Comparison of ENCODE assay signal across 8 cellular contexts in the genomic region with DNA sequence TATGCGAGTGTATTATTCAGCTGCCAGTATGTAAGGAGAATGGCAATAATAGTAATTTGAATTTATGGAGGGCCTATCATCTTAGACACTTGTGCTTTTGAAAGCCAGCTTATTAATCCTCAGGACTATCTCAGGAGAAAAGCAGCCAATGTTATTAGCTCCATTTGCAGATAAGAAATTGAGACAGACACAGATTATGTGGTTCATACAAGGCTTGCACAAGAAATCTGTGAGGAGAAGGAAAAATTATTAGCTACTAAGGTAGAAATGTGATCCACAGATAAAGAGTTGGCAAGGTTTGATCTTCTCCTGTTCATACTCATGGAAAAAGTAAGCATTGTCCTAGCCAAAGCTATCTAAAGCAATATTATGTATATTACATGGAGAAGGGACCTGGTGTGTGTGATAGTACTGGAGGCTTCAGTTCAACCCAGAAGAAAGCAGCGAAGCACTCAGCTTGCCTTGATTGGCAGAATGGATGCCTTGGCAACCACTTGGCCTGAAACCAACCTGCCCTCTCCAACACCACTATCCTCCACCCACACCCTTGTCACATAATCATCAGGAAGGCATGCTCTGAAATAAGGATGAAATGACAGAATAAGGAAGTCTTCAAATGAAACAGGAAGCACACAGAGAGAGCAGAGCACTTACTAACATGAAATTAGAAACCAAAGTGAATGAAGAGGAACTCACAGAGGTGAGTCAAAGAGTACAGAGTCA. TPM values are rescaled to one million over a fixed set of nuclear protein-coding genes. Genes with fewer than 3 reads are reported as not detected.
DNase-seq lines count a peak whose midpoint lies in the region; ATAC-seq and TF ChIP-seq lines count a peak whose summit lies in the region.

No MANE protein-coding gene starts in this region.

- TF ChIP-seq CTCF in mammary epithelial cell (conservative IDR thresholded peaks at IDR 0.05 in 1 of 2, IDR thresholded peaks at IDR 0.05 in 1 of 2; ENCODE audit: extremely low read depth in 1 of 2, insufficient read depth in 1 of 2, low read depth in 1 of 2, low read length in 2 of 2) = no peak

- no peaks in the 10 kb centered on the region for H3K9me3 Mint-ChIP-seq in naive B cell
- no peaks in the 10 kb centered on the region for H3K9me3 Mint-ChIP-seq in activated T-helper 2 cell treated with anti-CD3 and anti-CD28 coated beads, Interferon-gamma antibody, Interleukin-2, Interleukin-4, amounts not matched to agents 10 μg/mL and 5 μg/mL and 100 μg/mL, durations not matched to agents 14 hours and 24 hours and 36 hours

- H3K4me1 ChIP-seq in mammary epithelial cell (ENCODE audit: insufficient read depth, low read length) = peaks cover 8% of the 10 kb centered on the region

- peak overlapping the region; percentile 54 to 97 (median 88) for H3K27ac Mint-ChIP-seq in naive B cell
- H3K27ac Mint-ChIP-seq in activated T-helper 2 cell treated with anti-CD3 and anti-CD28 coated beads, Interferon-gamma antibody, Interleukin-2, Interleukin-4, amounts not matched to agents 10 μg/mL and 5 μg/mL and 100 μg/mL, durations not matched to agents 14 hours and 24 hours and 36 hours = no peak overlapping the region

- H3K4me2 ChIP-seq in mammary epithelial cell (ENCODE audit: insufficient read depth, low read depth, low read length) = peak overlapping the region; percentile 8

- H4K20me1 ChIP-seq in mammary epithelial cell (ENCODE audit: insufficient read depth, low read length) = no peaks in the 10 kb centered on the region

- DNase-seq in DMS153 treated with DMSO at 0.1 percent for 48 hours (lab: John Stamatoyannopoulos, UW; ENCODE audit: unreplicated experiment) (peak; percentile 98), NCI-H460 (ENCODE audit: extremely low read depth, low read depth) (peak; percentile 97), mammary epithelial cell (peak; percentile 92), naive B cell (peak; percentile 72), occipital lobe (lab: John Stamatoyannopoulos, UW) (no peak)
- DNase-seq in activated T-helper 2 cell treated with anti-CD3 and anti-CD28 coated beads, Interferon-gamma antibody, Interleukin-2, Interleukin-4, amounts not matched to agents 10 μg/mL and 5 μg/mL and 100 μg/mL, durations not matched to agents 14 hours and 24 hours and 36 hours (ENCODE audit: low spot score) = no peak

- no peaks in the 10 kb centered on the region for H3K9me3 ChIP-seq in mammary epithelial cell (replicated peaks; ENCODE audit: insufficient read depth, low read length)

- H3K9ac ChIP-seq in mammary epithelial cell (ENCODE audit: insufficient read depth, low read length) = no peak overlapping the region

- CTCF ChIA-PET in mammary epithelial cell (lab: Charles Lee; ENCODE audit: low non-redundant PET) = no interaction called here

- H3K27me3 Mint-ChIP-seq in naive B cell = no peaks in the 10 kb centered on the region
- H3K27me3 Mint-ChIP-seq in activated T-helper 2 cell treated with anti-CD3 and anti-CD28 coated beads, Interferon-gamma antibody, Interleukin-2, Interleukin-4, amounts not matched to agents 10 μg/mL and 5 μg/mL and 100 μg/mL, durations not matched to agents 14 hours and 24 hours and 36 hours (ENCODE audit: low read depth) = no peaks in the 10 kb centered on the region

- H3K36me3 Mint-ChIP-seq in naive B cell = peaks cover 0 to 8% of the 10 kb centered on the region in 2 donors
- H3K36me3 Mint-ChIP-seq in activated T-helper 2 cell treated with anti-CD3 and anti-CD28 coated beads, Interferon-gamma antibody, Interleukin-2, Interleukin-4, amounts not matched to agents 10 μg/mL and 5 μg/mL and 100 μg/mL, durations not matched to agents 14 hours and 24 hours and 36 hours (ENCODE audit: low read depth) = no peaks in the 10 kb centered on the region

- ATAC-seq in GM19397 (IDR thresholded peaks at IDR 0.05; ENCODE audit: unreplicated experiment) (peak; percentile 81), HG03342 (IDR thresholded peaks at IDR 0.05; ENCODE audit: unreplicated experiment) (peak; percentile 89), naive B cell (ENCODE audit: low read depth in 2 of 2) (peak; percentile 80 to 82)

- H3K4me3 Mint-ChIP-seq in naive B cell = peak overlapping the region; percentile 8 to 86 (median 60)
- H3K4me3 Mint-ChIP-seq in activated T-helper 2 cell treated with anti-CD3 and anti-CD28 coated beads, Interferon-gamma antibody, Interleukin-2, Interleukin-4, amounts not matched to agents 10 μg/mL and 5 μg/mL and 100 μg/mL, durations not matched to agents 14 hours and 24 hours and 36 hours (ENCODE audit: low read depth) = no peak overlapping the region

- 90% methylated on average over 2 of the region's 2 CpGs for whole genome bisulfite sequencing in mammary epithelial cell (ENCODE audit: low coverage, missing lambda C conversion rate)

- no TSS peak for BruUV-seq in mammary epithelial cell (replicated peaks; lab: Mats Ljungman, UMichigan)

- peak overlapping the region; percentile 51 for H2AFZ ChIP-seq in mammary epithelial cell (ENCODE audit: low read depth, low read length)

- no peaks in the 10 kb centered on the region for H3K27me3 ChIP-seq in mammary epithelial cell (ENCODE audit: insufficient read depth, low read length)

- H3K79me2 ChIP-seq in mammary epithelial cell (ENCODE audit: insufficient read depth, low read length) = no peaks in the 10 kb centered on the region

- H3K36me3 ChIP-seq in mammary epithelial cell (ENCODE audit: insufficient read depth, low read length) = no peaks in the 10 kb centered on the region

- peaks cover 24 to 36% (median 31%) of the 10 kb centered on the region in 3 donors for H3K4me1 Mint-ChIP-seq in naive B cell
- H3K4me1 Mint-ChIP-seq in activated T-helper 2 cell treated with anti-CD3 and anti-CD28 coated beads, Interferon-gamma antibody, Interleukin-2, Interleukin-4, amounts not matched to agents 10 μg/mL and 5 μg/mL and 100 μg/mL, durations not matched to agents 14 hours and 24 hours and 36 hours (ENCODE audit: low read depth) = peaks cover 4% of the 10 kb centered on the region

- in situ Hi-C loops in mammary epithelial cell (cut with MboI; ENCODE audit: low sequenced_read_pairs in 2 of 2) = no loop called here

- no peak overlapping the region for H3K4me3 ChIP-seq in mammary epithelial cell (replicated peaks in 1 of 3; ENCODE audit: insufficient read depth in 1 of 3, low read depth in 2 of 3, low read length in 3 of 3)

- intact Hi-C loops in mammary epithelial cell (cut with micrococcal nuclease) = no loop called here
- intact Hi-C loops in activated T-helper 2 cell treated with anti-CD3 and anti-CD28 coated beads, Interferon-gamma antibody, Interleukin-2, Interleukin-4, amounts not matched to agents 10 μg/mL and 5 μg/mL and 100 μg/mL, durations not matched to agents 14 hours and 24 hours and 36 hours (cut with micrococcal nuclease) = no loop called here

- dilution Hi-C loops in mammary epithelial cell (cut with HindIII; ENCODE audit: low sequenced_read_pairs) = no loop called here

- H3K27ac ChIP-seq in mammary epithelial cell (ENCODE audit: insufficient read depth, low read depth, low read length) = peak overlapping the region; percentile 36

RNA-seq across cellular contexts. Expression of a gene that starts 18.0 kb away (rescaled TPM):
- total RNA-seq in NCI-H460 (2014; rRNA removed; shearing (Covaris generic)) = 6.4 and 9.4 TPM in 2 replicates
- polyA plus RNA-seq in NCI-H460 (2014; cell fraction: nucleus; rRNA removed) = 4.2 and 5.3 TPM in 2 replicates
- total RNA-seq in mammary epithelial cell (1 to 10 TPM; 3.0 to 3.2 TPM), occipital lobe (0.16 TPM)
- polyA plus RNA-seq in mammary epithelial cell (0.51 TPM), naive B cell (ENCODE audit: low read depth in 6 of 6) (1 to 10 TPM in 3 of 6 donors, under 1 TPM in 3; 0.06 to 1.9 (median 0.89) TPM)
- polyA minus RNA-seq in mammary epithelial cell = not detected
- not detected in 2 replicates for total RNA-seq in activated T-helper 2 cell treated with anti-CD3 and anti-CD28 coated beads, Interferon-gamma antibody, Interleukin-2, Interleukin-4, amounts not matched to agents 10 μg/mL and 5 μg/mL and 100 μg/mL, durations not matched to agents 14 hours and 24 hours and 36 hours

Comparison
In these comparisons a context has a peak if more than half of its experiments do, and no peak if none do; other contexts are left out.
1. DNase-seq: peak in DMS153 treated with DMSO at 0.1 percent for 48 hours (single experiment), NCI-H460 (single experiment), mammary epithelial cell (single experiment) and naive B cell (single experiment); none in occipital lobe (single experiment) and activated T-helper 2 cell treated with anti-CD3 and anti-CD28 coated beads, Interferon-gamma antibody, Interleukin-2, Interleukin-4, amounts not matched to agents 10 μg/mL and 5 μg/mL and 100 μg/mL, durations not matched to agents 14 hours and 24 hours and 36 hours (single experiment).
2. Peak in every context shown above with its lines, with median percentiles within 50 percentile points of each other: ATAC-seq.